26 cellular contexts compared by ENCODE assay signal in the genomic region with DNA sequence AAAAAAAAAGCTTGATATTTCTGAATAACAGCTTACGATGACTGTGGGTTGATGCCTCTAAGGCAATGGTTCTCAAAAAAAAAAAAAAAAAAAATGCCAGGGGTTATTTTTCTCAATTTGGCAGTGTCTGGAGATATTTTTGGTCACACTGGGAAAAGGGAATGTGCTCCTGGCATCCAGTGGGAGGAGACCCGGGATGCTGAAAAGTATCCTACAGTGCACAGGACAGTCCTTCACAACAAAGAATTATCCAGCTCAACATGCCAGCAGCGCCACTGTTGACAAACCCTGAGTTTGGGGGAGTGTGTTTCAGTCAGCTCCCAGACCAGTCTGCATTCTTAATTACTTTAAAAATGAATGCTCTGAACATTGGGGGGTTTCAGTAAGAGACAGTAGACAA. TPM values are rescaled to one million over a fixed set of nuclear protein-coding genes. Genes with fewer than 3 reads are reported as not detected.
DNase-seq lines count a peak whose midpoint lies in the region; ATAC-seq and TF ChIP-seq lines count a peak whose summit lies in the region.
"Had no signal": no experiment of that assay in that cellular context is flagged by ENCODE, and none has a peak within 500 bp of the region (broad histone marks: within the 10 kb centered on the region; RNA-seq: fewer than 3 reads in every experiment).

No MANE protein-coding gene starts in this region.

- no peaks in the 10 kb centered on the region for H3K79me1 ChIP-seq in IMR-90 (ENCODE audit: low read depth in 1 of 2, low read length in 2 of 2)

- BruUV-seq in IMR-90 (replicated peaks; lab: Mats Ljungman, UMichigan) (no TSS peak), OCI-LY7 (replicated peaks; lab: Mats Ljungman, UMichigan) (no TSS peak)

- H3K4me2 ChIP-seq in IMR-90 (ENCODE audit: low read depth, low read length), result no peak overlapping the region
- H3K4me2 ChIP-seq in SK-N-SH, result no peak overlapping the region
- no peak overlapping the region for H3K4me2 ChIP-seq in OCI-LY7 (ENCODE audit: low read length)
- H3K4me2 ChIP-seq: BLaER1 had no signal

- DNase-seq in AG08395 (ENCODE audit: low spot score), result peak; percentile 31
- DNase-seq in ELF-1 (ENCODE audit: low read depth, low spot score), result peak; percentile 40
- no peak for DNase-seq in IMR-90
- peak; percentile 63 for DNase-seq in iPS-NIHi11 (ENCODE audit: low spot score)
- DNase-seq in retina, result no peak
- no peak for DNase-seq in SK-N-SH
- no peak for DNase-seq in OCI-LY7 (ENCODE audit: low spot score)
- DNase-seq: AML-193; CD4-positive, alpha-beta memory T cell; DMS153; DMS79; GM23248; HCEC 1CT; KG1 had no signal

- TF ChIP-seq POLR2A in IMR-90 (IDR thresholded peaks at IDR 0.05; ENCODE audit: low read depth, low read length), result no peak

- H3K9me1 ChIP-seq in IMR-90 (ENCODE audit: insufficient read depth, low read length), result 0 out of 2 replicates have a peak, but pooled peaks cover 3% of the 10 kb centered on the region

- H3K56ac ChIP-seq in IMR-90 (ENCODE audit: extremely low read depth, insufficient read depth, low read length), result no peak overlapping the region; the same call in 1 of the 2 replicates

- H3K4me3 ChIP-seq in IMR-90 (ENCODE audit: insufficient read depth, low read depth, low read length) (no peak overlapping the region), SK-N-SH (ENCODE audit: low read depth in 2 of 2, low read length in 1 of 2) (no peak overlapping the region), OCI-LY7 (ENCODE audit: low read depth, low read length, poor library complexity, severe bottlenecking) (no peak overlapping the region)
- H3K4me3 ChIP-seq: BLaER1, GM12878, GM23248 had no signal

- peak overlapping the region; percentile 71 for H3K4ac ChIP-seq in IMR-90 (ENCODE audit: low read depth, low read length)

- peak overlapping the region; percentile 3; the same call in 1 of the 2 replicates for H3K18ac ChIP-seq in IMR-90 (ENCODE audit: low read depth, low read length)

- peak overlapping the region; percentile 76 for H2AK5ac ChIP-seq in IMR-90 (ENCODE audit: low read depth, low read length)

- H3K9me2 ChIP-seq in SK-N-SH (no peaks in the 10 kb centered on the region), OCI-LY7 (ENCODE audit: insufficient read depth, low read length) (no peaks in the 10 kb centered on the region)

- no peaks in the 10 kb centered on the region for H3K9me3 ChIP-seq in IMR-90 (ENCODE audit: control insufficient read depth, insufficient read depth, low read length)
- H3K9me3 ChIP-seq in SK-N-SH, result no peaks in the 10 kb centered on the region
- H3K9me3 ChIP-seq in OCI-LY7 (ENCODE audit: low read length), result peaks cover 6% of the 10 kb centered on the region; the same call in 1 of the 2 replicates

- H4K8ac ChIP-seq in IMR-90 (ENCODE audit: low read depth in 2 of 2, low read length in 2 of 2), result peak overlapping the region in 1 of 2 experiments; percentile 41; a peak in 1 of 4 replicates

- H4K20me1 ChIP-seq in IMR-90 (ENCODE audit: insufficient read depth, low read length), result no peaks in the 10 kb centered on the region
- H4K20me1 ChIP-seq in SK-N-SH (ENCODE audit: insufficient read depth), result no peaks in the 10 kb centered on the region
- H4K20me1 ChIP-seq in OCI-LY7 (ENCODE audit: insufficient read depth, low read length), result no peaks in the 10 kb centered on the region
- H4K20me1 ChIP-seq: BLaER1 had no signal

- peak overlapping the region; percentile 55 for H2BK5ac ChIP-seq in IMR-90 (ENCODE audit: low read depth, low read length, poor library complexity, severe bottlenecking)

- dilution Hi-C loops in IMR-90 (cut with HindIII; ENCODE audit: low sequenced_read_pairs, unreplicated experiment), result no loop called here

- H2AFZ ChIP-seq in IMR-90 (replicated peaks; ENCODE audit: low read length, poor library complexity), result no peak overlapping the region
- H2AFZ ChIP-seq in SK-N-SH (ENCODE audit: low read depth), result no peak overlapping the region
- H2AFZ ChIP-seq in OCI-LY7 (ENCODE audit: low read length), result no peak overlapping the region
- H2AFZ ChIP-seq: GM23248 had no signal

- TF ChIP-seq EP300 in SK-N-SH (IDR thresholded peaks at IDR 0.05; ENCODE audit: borderline replicate concordance in 1 of 2, low read depth in 1 of 2, low read length in 1 of 2), result no peak

- no peak for TF ChIP-seq CTCF in IMR-90 (conservative IDR thresholded peaks at IDR 0.05; ENCODE audit: low read depth, low read length)
- TF ChIP-seq CTCF in SK-N-SH (IDR thresholded peaks at IDR 0.05), result no peak
- TF ChIP-seq CTCF in OCI-LY7 (conservative IDR thresholded peaks at IDR 0.05; ENCODE audit: low read length), result no peak

- no peaks in the 10 kb centered on the region for H3F3A ChIP-seq in SK-N-SH (replicated peaks; ENCODE audit: insufficient read depth)

- no peak overlapping the region for H3K27ac ChIP-seq in IMR-90 (ENCODE audit: insufficient read depth, low read length)
- H3K27ac ChIP-seq in SK-N-SH (ENCODE audit: low read depth in 2 of 2, low read length in 1 of 2), result no peak overlapping the region
- H3K27ac ChIP-seq in OCI-LY7 (ENCODE audit: low read depth, low read length, poor library complexity, severe bottlenecking), result no peak overlapping the region
- H3K27ac ChIP-seq: 22Rv1, BLaER1, GM23248, HL-60 had no signal

- H3K27me3 ChIP-seq in IMR-90 (ENCODE audit: control insufficient read depth, insufficient read depth, low read length) (no peaks in the 10 kb centered on the region), SK-N-SH (ENCODE audit: insufficient read depth) (peaks cover 32% of the 10 kb centered on the region)
- H3K27me3 ChIP-seq: BLaER1 had no signal

- peak overlapping the region; percentile 68; the same call in 1 of the 2 replicates for H2BK120ac ChIP-seq in IMR-90 (ENCODE audit: low read depth, low read length)

- ATAC-seq in IMR-90 (ENCODE audit: low read depth) (no peak), GM19035 (IDR thresholded peaks at IDR 0.05; ENCODE audit: unreplicated experiment) (no peak)
- ATAC-seq: GM12878, HepG2 had no signal

- no peak overlapping the region; the same call in 1 of the 2 replicates for H3K23ac ChIP-seq in IMR-90 (ENCODE audit: low read depth, low read length)

- H3K4me1 ChIP-seq in IMR-90 (ENCODE audit: control insufficient read depth, insufficient read depth, low read length) (peaks cover 10% of the 10 kb centered on the region), SK-N-SH (ENCODE audit: control insufficient read depth in 1 of 2, insufficient read depth in 2 of 2, low read depth in 1 of 2, low read length in 1 of 2) (no peaks in the 10 kb centered on the region), OCI-LY7 (ENCODE audit: insufficient read depth, low read length, poor library complexity, severe bottlenecking) (peaks cover 38% of the 10 kb centered on the region)

- WGBS in IMR-90 (ENCODE audit: extremely low coverage in 2 of 2, insufficient read length in 1 of 2), 2 experiments, result 100% methylated on average over 1 of the region's 3 CpGs; no CpG with 5 or more reads in 1 of the 2 experiments
- 2% methylated on average over 3 of the region's 3 CpGs for WGBS in SK-N-SH (ENCODE audit: low lambda C conversion rate)

- H3K79me2 ChIP-seq in SK-N-SH (ENCODE audit: insufficient read depth), result no peaks in the 10 kb centered on the region
- H3K79me2 ChIP-seq in OCI-LY7 (ENCODE audit: insufficient read depth, low read depth, low read length), result no peaks in the 10 kb centered on the region

- CTCF ChIA-PET in IMR-90 (lab: Yijun Ruan, JAX), result interaction anchor here (0.6 kb wide), 1 partner anchor 918 kb away, joined by 9 read pairs; no protein-coding TSS in a partner anchor
- CTCF ChIA-PET in SK-N-SH (lab: Yijun Ruan, JAX), result no interaction called here
- CTCF ChIA-PET in OCI-LY7 (lab: Charles Lee; ENCODE audit: unreplicated experiment), result no interaction called here

- intact Hi-C loops in IMR-90 (cut with micrococcal nuclease), result loop anchor here (10.0 kb wide), 1 partner anchor 609 kb away; a partner anchor contains a TSS
- intact Hi-C loops in OCI-LY7 (cut with micrococcal nuclease; ENCODE audit: unreplicated experiment), result loop anchor here (2.0 kb wide), 1 partner anchor 93 kb away; a partner anchor contains a TSS

- H3K14ac ChIP-seq in IMR-90 (replicated peaks; ENCODE audit: low read depth, low read length), result peak overlapping the region; percentile 5; the same call in 1 of the 2 replicates

- no peak overlapping the region for H4K5ac ChIP-seq in IMR-90 (ENCODE audit: low read depth, low read length)

- H2BK15ac ChIP-seq in IMR-90 (ENCODE audit: low read depth, low read length), result 0 out of 3 replicates have a peak overlapping the region, but pooled peaks have one; percentile 58

- in situ Hi-C loops in IMR-90 (cut with MboI; ENCODE audit: low sequenced_read_pairs), result no loop called here

- POLR2A ChIA-PET in IMR-90 (lab: Charles Lee; ENCODE audit: unreplicated experiment) (interaction anchor here (0.7 kb wide), 1 partner anchor 22 kb away, joined by 8 read pairs; no protein-coding TSS in a partner anchor), SK-N-SH (lab: Yijun Ruan, JAX) (no interaction called here), OCI-LY7 (lab: Charles Lee) (interaction anchor here (0.7 to 1.6 kb wide), 3 partner anchors 7 to 655 kb away, joined by 3 to 5 read pairs (median 3); no protein-coding TSS in a partner anchor)

- H2BK20ac ChIP-seq in IMR-90 (ENCODE audit: low read depth, low read length), result peak overlapping the region; percentile 82

- H4K91ac ChIP-seq in IMR-90 (ENCODE audit: insufficient read depth, low read depth, low read length), result peak overlapping the region; percentile 43; the same call in 1 of the 2 replicates

- H2AK9ac ChIP-seq in IMR-90 (replicated peaks; ENCODE audit: low read depth, low read length, poor library complexity), result no peak overlapping the region

- TF ChIP-seq RAD21 in IMR-90 (IDR thresholded peaks at IDR 0.05; ENCODE audit: low read length) (no peak), SK-N-SH (IDR thresholded peaks at IDR 0.05; ENCODE audit: low read length) (no peak)

- H3K9ac ChIP-seq in IMR-90 (ENCODE audit: low read depth, low read length) (no peak overlapping the region), SK-N-SH (no peak overlapping the region)
- H3K9ac ChIP-seq: BLaER1, GM23248 had no signal

- H3K36me3 ChIP-seq in IMR-90 (ENCODE audit: control insufficient read depth, insufficient read depth, low read length), result no peaks in the 10 kb centered on the region
- no peaks in the 10 kb centered on the region for H3K36me3 ChIP-seq in SK-N-SH (replicated peaks in 1 of 2; ENCODE audit: control insufficient read depth in 1 of 2, insufficient read depth in 2 of 2, low read length in 1 of 2)
- H3K36me3 ChIP-seq in OCI-LY7 (ENCODE audit: insufficient read depth, low read length), result no peaks in the 10 kb centered on the region; the same call in 1 of the 2 replicates
- H3K36me3 ChIP-seq: BLaER1 had no signal

RNA-seq across cellular contexts. Expression of a gene that starts 54.5 kb away (rescaled TPM):
- total RNA-seq in IMR-90 (2012; rRNA removed) (not detected in 2 replicates), OCI-LY7 (2022) (not detected in 2 replicates)
- polyA plus RNA-seq in IMR-90 (2012; rRNA removed) (not detected in 2 replicates), SK-N-SH (2012; rRNA removed) (not detected in 2 replicates)
- polyA plus RNA-seq in IMR-90 (2012; cell fraction: cytosol; rRNA removed), result not detected in 2 replicates
- polyA plus RNA-seq in IMR-90 (2012; cell fraction: nucleus; rRNA removed; ENCODE audit: low replicate concordance), result not detected in 2 replicates
- polyA plus RNA-seq in SK-N-SH (2012; cell fraction: cytosol; rRNA removed), result not detected in 2 replicates
- not detected in 2 replicates for polyA plus RNA-seq in SK-N-SH (2012; cell fraction: nucleus; rRNA removed)
- total RNA-seq in OCI-LY7 (2014; rRNA removed; shearing (Covaris generic)), result not detected in 2 replicates
- total RNA-seq: CD4-positive, alpha-beta memory T cell; G401; GM23248; HepG2; HT1080 had no signal
- polyA plus RNA-seq: CD4-positive, alpha-beta memory T cell; GM23248; HepG2 had no signal

RNA-seq across cellular contexts. Expression of a gene that starts 57.4 kb away (rescaled TPM):
- total RNA-seq in IMR-90 (2012; rRNA removed) (not detected in 2 replicates), OCI-LY7 (2022) (not detected in 2 replicates)
- polyA plus RNA-seq in IMR-90 (2012; rRNA removed) (not detected in 2 replicates), SK-N-SH (2012; rRNA removed) (not detected in 2 replicates)
- polyA plus RNA-seq in IMR-90 (2012; cell fraction: cytosol; rRNA removed), result not detected in 2 replicates
- polyA plus RNA-seq in IMR-90 (2012; cell fraction: nucleus; rRNA removed; ENCODE audit: low replicate concordance), result not detected in 2 replicates
- not detected in 2 replicates for polyA plus RNA-seq in SK-N-SH (2012; cell fraction: cytosol; rRNA removed)
- not detected in 2 replicates for polyA plus RNA-seq in SK-N-SH (2012; cell fraction: nucleus; rRNA removed)
- not detected in 2 replicates for total RNA-seq in OCI-LY7 (2014; rRNA removed; shearing (Covaris generic))
- total RNA-seq: A673; CD4-positive, alpha-beta memory T cell; Daoy; G401; GM12878; GM23248; H4; HepG2; HT1080 had no signal
- polyA plus RNA-seq: CD14-positive monocyte; CD4-positive, alpha-beta memory T cell; GM12878; GM23248; HepG2 had no signal

Comparison
In these comparisons a context has a peak if more than half of its experiments do, and no peak if none do; other contexts are left out.
1. DNase-seq: peak in AG08395 (single experiment), ELF-1 (single experiment) and iPS-NIHi11 (single experiment); none in IMR-90 (single experiment), retina (single experiment), SK-N-SH (single experiment) and OCI-LY7 (single experiment).